Comparison of ENCODE assay signal across 12 cellular contexts in genomic region chr12:30515351-30515750, GRCh38.
A peak's percentile ranks its signal among the peaks of the same experiment; 100 is the strongest.
DNase-seq lines count a peak whose midpoint lies in the region; ATAC-seq and TF ChIP-seq lines count a peak whose summit lies in the region.
"Had no signal": no experiment of that assay in that cellular context is flagged by ENCODE, and none has a peak within 500 bp of the region (broad histone marks: within the 10 kb centered on the region; RNA-seq: fewer than 3 reads in every experiment).

No MANE protein-coding gene starts in this region.

- TF ChIP-seq EP300 in gastroesophageal sphincter (IDR thresholded peaks at IDR 0.05): no peak

- H3K9ac ChIP-seq in adipocyte (ENCODE audit: low read length): no peak overlapping the region

- H3K9me3 ChIP-seq in adipocyte (ENCODE audit: control insufficient read depth, low read length): no peaks in the 10 kb centered on the region
- no peaks in the 10 kb centered on the region for H3K9me3 ChIP-seq in gastroesophageal sphincter

- H3K36me3 ChIP-seq in adipocyte (ENCODE audit: control insufficient read depth, insufficient read depth, low read length, severe bottlenecking) (no peaks in the 10 kb centered on the region), gastroesophageal sphincter (no peaks in the 10 kb centered on the region)

- 13 to 37% methylated on average over 1 to 2 of the region's 2 CpGs for WGBS in gastroesophageal sphincter (ENCODE audit: low coverage in 1 of 2), 2 donors

- H3K4me3 ChIP-seq in adipocyte (ENCODE audit: low read length) (no peak overlapping the region), gastroesophageal sphincter (no peak overlapping the region)

- in situ Hi-C loops in ACHN (cut with HindIII; ENCODE audit: low pct_ligation_motif_present, low pct_unique_long_range_greater_than_20kb, low sequenced_read_pairs): no loop called here

- H3K36me3 Mint-ChIP-seq in WTC11: no peaks in the 10 kb centered on the region
- H3K36me3 Mint-ChIP-seq: activated CD8-positive, alpha-beta memory T cell treated with anti-CD3 and anti-CD28 coated beads, Interleukin-2, amount 10 ng/mL, durations not matched to agents 7 days and 5 days; IgD-negative memory B cell had no signal

- H3K27ac ChIP-seq in gastroesophageal sphincter: no peak overlapping the region

- peak; percentile 25 for DNase-seq in ACHN
- peak; percentile 8 for DNase-seq in HT-29 (ENCODE audit: low spot score)
- peak; percentile 11 for DNase-seq in adipocyte (ENCODE audit: low read depth)
- DNase-seq in left kidney (ENCODE audit: low read depth, low spot score): peak; percentile 61
- DNase-seq in WTC11 (ENCODE audit: low spot score): no peak
- DNase-seq in AG20443 (ENCODE audit: low spot score): no peak
- DNase-seq: activated CD8-positive, alpha-beta memory T cell treated with anti-CD3 and anti-CD28 coated beads, Interleukin-2, amount 10 ng/mL, durations not matched to agents 7 days and 5 days; cerebellar nuclear complex; substantia nigra had no signal

- H3K27me3 Mint-ChIP-seq in WTC11 (ENCODE audit: low read depth): no peaks in the 10 kb centered on the region
- H3K27me3 Mint-ChIP-seq: activated CD8-positive, alpha-beta memory T cell treated with anti-CD3 and anti-CD28 coated beads, Interleukin-2, amount 10 ng/mL, durations not matched to agents 7 days and 5 days had no signal

- no peak overlapping the region for H3K4me3 Mint-ChIP-seq in WTC11
- H3K4me3 Mint-ChIP-seq: activated CD8-positive, alpha-beta memory T cell treated with anti-CD3 and anti-CD28 coated beads, Interleukin-2, amount 10 ng/mL, durations not matched to agents 7 days and 5 days; IgD-negative memory B cell had no signal

- TF ChIP-seq CTCF in WTC11 (IDR thresholded peaks at IDR 0.05): no peak
- peak in 1 of 4 experiments; percentile 17 for TF ChIP-seq CTCF in gastroesophageal sphincter (IDR thresholded peaks at IDR 0.05)

- H3K27me3 ChIP-seq in adipocyte (replicated peaks; ENCODE audit: control insufficient read depth, insufficient read depth, low read length) (no peaks in the 10 kb centered on the region), gastroesophageal sphincter (no peaks in the 10 kb centered on the region)

- no peak overlapping the region for H3K27ac Mint-ChIP-seq in WTC11
- H3K27ac Mint-ChIP-seq: activated CD8-positive, alpha-beta memory T cell treated with anti-CD3 and anti-CD28 coated beads, Interleukin-2, amount 10 ng/mL, durations not matched to agents 7 days and 5 days; IgD-negative memory B cell had no signal

- H3K9me3 Mint-ChIP-seq in WTC11: no peaks in the 10 kb centered on the region

- CTCF ChIA-PET in WTC11 (lab: Charles Lee): no interaction called here

- no peak for ATAC-seq in WTC11
- ATAC-seq in HG03342 (IDR thresholded peaks at IDR 0.05; ENCODE audit: unreplicated experiment): no peak
- ATAC-seq in gastroesophageal sphincter: no peak
- ATAC-seq: activated CD8-positive, alpha-beta memory T cell treated with anti-CD3 and anti-CD28 coated beads, Interleukin-2, amount 10 ng/mL, durations not matched to agents 7 days and 5 days had no signal

- POLR2A ChIA-PET in WTC11 (lab: Charles Lee): no interaction called here

- H3K4me1 ChIP-seq in adipocyte (ENCODE audit: control insufficient read depth, insufficient read depth, low read length): peaks cover 9% of the 10 kb centered on the region
- H3K4me1 ChIP-seq in gastroesophageal sphincter: no peaks in the 10 kb centered on the region

- no peak for TF ChIP-seq POLR2A in gastroesophageal sphincter (IDR thresholded peaks at IDR 0.05)

- peaks cover 19% of the 10 kb centered on the region for H3K4me1 Mint-ChIP-seq in WTC11
- H3K4me1 Mint-ChIP-seq: activated CD8-positive, alpha-beta memory T cell treated with anti-CD3 and anti-CD28 coated beads, Interleukin-2, amount 10 ng/mL, durations not matched to agents 7 days and 5 days; IgD-negative memory B cell had no signal

TF ChIP-seq in WTC11, 78 proteins besides CTCF, POLR2A, EP300 and RAD21:
- TF ChIP-seq E2F1 (CRISPR knock-in tag; IDR thresholded peaks at IDR 0.05) (no peak), ZNF138 (CRISPR knock-in tag; conservative IDR thresholded peaks at IDR 0.05) (no peak), ZNF512 (CRISPR knock-in tag; IDR thresholded peaks at IDR 0.05; ENCODE audit: borderline replicate concordance) (no peak), ZNF396 (CRISPR knock-in tag; IDR thresholded peaks at IDR 0.05; ENCODE audit: borderline replicate concordance) (no peak), SP1 (CRISPR knock-in tag; conservative IDR thresholded peaks at IDR 0.05) (no peak), ZBTB43 (CRISPR knock-in tag; IDR thresholded peaks at IDR 0.05) (no peak), TP53 (CRISPR knock-in tag; IDR thresholded peaks at IDR 0.05) (no peak)

Comparison
In these comparisons a context has a peak if more than half of its experiments do, and no peak if none do; other contexts are left out.
1. DNase-seq: peak in ACHN (single experiment), HT-29 (single experiment), adipocyte (single experiment) and left kidney (single experiment); none in WTC11 (single experiment) and AG20443 (single experiment).